8 cellular contexts compared by ENCODE assay signal in genomic region chr1:186183219-186183618, GRCh38.
A peak's percentile ranks its signal among the peaks of the same experiment; 100 is the strongest.
DNase-seq lines count a peak whose midpoint lies in the region; ATAC-seq lines count a peak whose summit lies in the region.

No MANE protein-coding gene starts in this region.

- DNase-seq in Caki2 (ENCODE audit: low read depth), result peak; percentile 57
- DNase-seq in mucosa of gallbladder (ENCODE audit: low spot score), result no peak
- DNase-seq in NCI-H2196 treated with DMSO at 0.1 percent for 48 hours (lab: John Stamatoyannopoulos, UW; ENCODE audit: unreplicated experiment), result no peak
- no peak for DNase-seq in cerebellar nuclear complex (lab: John Stamatoyannopoulos, UW)
- no peak for DNase-seq in NCI-H82 treated with DMSO at 0.1 percent for 48 hours (lab: John Stamatoyannopoulos, UW; ENCODE audit: unreplicated experiment)

- peak; percentile 42 for ATAC-seq in GM21367 (IDR thresholded peaks at IDR 0.05; ENCODE audit: unreplicated experiment)
- ATAC-seq in HG03571 (IDR thresholded peaks at IDR 0.05; ENCODE audit: unreplicated experiment), result peak; percentile 56
- ATAC-seq in esophagus mucosa, result peak; percentile 95

- in situ Hi-C loops in Caki2 (cut with HindIII; ENCODE audit: low pct_unique_long_range_greater_than_20kb, low sequenced_read_pairs), result no loop called here

Comparison
In these comparisons a context has a peak if more than half of its experiments do, and no peak if none do; other contexts are left out.
1. ATAC-seq: peak in every context shown above with its lines; median percentile 95 in esophagus mucosa; 56 in HG03571; 42 in GM21367.